In genomic region chr12:49069507-49070346, GRCh38 we compare ENCODE assay signal across 8 cellular contexts. TPM values are rescaled to one million over a fixed set of nuclear protein-coding genes. Genes with fewer than 3 reads are reported as not detected.
A peak's percentile ranks its signal among the peaks of the same experiment; 100 is the strongest.
DNase-seq lines count a peak whose midpoint lies in the region; ATAC-seq and TF ChIP-seq lines count a peak whose summit lies in the region.

Gene RHEBL1 (minus strand): TSS chr12:49069979. CDS start chr12:49069785, 194 bp downstream.

- TF ChIP-seq POLR2A in GM15510 (IDR thresholded peaks at IDR 0.05; ENCODE audit: borderline replicate concordance, extremely low read depth, insufficient read length) (peak; percentile 61), vagina (IDR thresholded peaks at IDR 0.05) (no peak)

- H3K9me3 ChIP-seq in left ventricle myocardium inferior (replicated peaks) (no peaks in the 10 kb centered on the region), vagina (no peaks in the 10 kb centered on the region)

- H3K27ac ChIP-seq in left ventricle myocardium inferior (replicated peaks) = peak within 1 kb of the TSS; percentile 82
- peak within 1 kb of the TSS; percentile 72 for H3K27ac ChIP-seq in vagina

- intact Hi-C loops in left ventricle myocardium inferior (cut with micrococcal nuclease) (loop anchor here (10.0 kb wide), 1 partner anchor 55 kb away; no protein-coding TSS in a partner anchor), vagina (cut with DNase I) (loop anchor here (10.0 kb wide), 1 partner anchor 55 kb away; no protein-coding TSS in a partner anchor)

- TF ChIP-seq CTCF in left ventricle myocardium inferior (IDR thresholded peaks at IDR 0.05; ENCODE audit: borderline replicate concordance) (no peak), vagina (IDR thresholded peaks at IDR 0.05) (peak in 2 of 3 experiments; percentile 2 to 18)

- H3K4me1 ChIP-seq in left ventricle myocardium inferior (peaks cover 19% of the 10 kb centered on the region), vagina (peaks cover 13% of the 10 kb centered on the region)

- ATAC-seq in HG02885 (IDR thresholded peaks at IDR 0.05; ENCODE audit: poor library complexity, unreplicated experiment) = peak; percentile 99

- DNase-seq in NCI-H146 treated with DMSO at 0.1 percent for 48 hours (lab: John Stamatoyannopoulos, UW; ENCODE audit: unreplicated experiment) (peak; percentile 97), T-helper 1 cell (peak; percentile 97 to 99 (median 98)), amniotic epithelial cell (ENCODE audit: low read depth) (peak; percentile 90), left ventricle myocardium inferior (peak; percentile 99), pulmonary artery endothelial cell (ENCODE audit: low read depth, low spot score) (peak; percentile 88), vagina (ENCODE audit: extremely low spot score in 2 of 2) (peak in 1 of 2 donors; percentile 98)

- H3K36me3 ChIP-seq in left ventricle myocardium inferior (no peaks in the 10 kb centered on the region), vagina (no peaks in the 10 kb centered on the region)

- H3K27me3 ChIP-seq in left ventricle myocardium inferior (ENCODE audit: low read depth) = no peaks in the 10 kb centered on the region
- H3K27me3 ChIP-seq in vagina = no peaks in the 10 kb centered on the region

- H3K4me3 ChIP-seq in left ventricle myocardium inferior (peak within 1 kb of the TSS; percentile 83), vagina (peak within 1 kb of the TSS; percentile 59)

RNA-seq across cellular contexts. Expression of gene RHEBL1, which starts in this region (rescaled TPM):
- not detected for total RNA-seq in left ventricle myocardium inferior
- total RNA-seq in pulmonary artery endothelial cell = 2.2 and 3.0 TPM in 2 replicates
- 1.7 TPM for total RNA-seq in vagina

Comparison
In these comparisons a context has a peak if more than half of its experiments do, and no peak if none do; other contexts are left out.
1. Peak in DNase-seq, H3K4me3 ChIP-seq and H3K27ac ChIP-seq in left ventricle myocardium inferior; RNA of the gene not detected or under 1 TPM.